Comparison of ENCODE assay signal across 17 cellular contexts in genomic region chr6:10237284-10238043, GRCh38.
DNase-seq lines count a peak whose midpoint lies in the region; ATAC-seq and TF ChIP-seq lines count a peak whose summit lies in the region.
"Had no signal": no experiment of that assay in that cellular context is flagged by ENCODE, and none has a peak within 500 bp of the region (broad histone marks: within the 10 kb centered on the region; RNA-seq: fewer than 3 reads in every experiment).

No MANE protein-coding gene starts in this region.

- DNase-seq in A172 (ENCODE audit: low spot score), result peak; percentile 93
- peak; percentile 86 for DNase-seq in HFFc6
- peak; percentile 23 to 58 for DNase-seq in SJSA1 (ENCODE audit: low read depth in 1 of 2, low spot score in 2 of 2)
- peak; percentile 47 for DNase-seq in iris pigment epithelial cell (ENCODE audit: low read depth)
- no peak for DNase-seq in endodermal cell
- DNase-seq in Kasumi-1 (lab: John Stamatoyannopoulos, UW), result no peak
- DNase-seq: anterior cingulate cortex, NCI-H2029, SHP77 had no signal

- 87 to 88% methylated on average over 6 to 9 of the region's 10 CpGs for WGBS in endodermal cell (ENCODE audit: insufficient coverage in 1 of 2, insufficient read length in 1 of 2), 2 experiments

- no peaks in the 10 kb centered on the region for H3K27me3 ChIP-seq in SJSA1 (replicated peaks)
- no peaks in the 10 kb centered on the region for H3K27me3 ChIP-seq in endodermal cell (ENCODE audit: control insufficient read depth, insufficient read depth, low read length, poor library complexity, severe bottlenecking)
- H3K27me3 ChIP-seq: neural progenitor cell, vagina had no signal

- no peak overlapping the region for H3K4me3 ChIP-seq in SJSA1
- no peak overlapping the region for H3K4me3 ChIP-seq in endodermal cell (ENCODE audit: low read length)
- H3K4me3 ChIP-seq: HAP-1, neural progenitor cell, vagina had no signal

- no peaks in the 10 kb centered on the region for H3K36me3 ChIP-seq in SJSA1
- no peaks in the 10 kb centered on the region for H3K36me3 ChIP-seq in endodermal cell (ENCODE audit: control insufficient read depth, insufficient read depth, low read length)
- H3K36me3 ChIP-seq: HAP-1, neural progenitor cell, vagina had no signal

- ATAC-seq in GM21390 (IDR thresholded peaks at IDR 0.05; ENCODE audit: unreplicated experiment) (no peak), GM18502 (IDR thresholded peaks at IDR 0.05; ENCODE audit: poor library complexity, unreplicated experiment) (no peak)
- ATAC-seq: stimulated activated memory B cell treated with anti-CD40 and anti-IgM and Interleukin-4, amounts not matched to agents 10 μg/mL and 1 μg/mL and 100 μg/mL, for 72 hours had no signal

- TF ChIP-seq CTCF in HFFc6 (IDR thresholded peaks at IDR 0.05) (no peak), endodermal cell (conservative IDR thresholded peaks at IDR 0.05) (no peak)

- H3K4me1 Mint-ChIP-seq in HFFc6 (ENCODE audit: low read depth), result peaks cover 18% of the 10 kb centered on the region
- H3K4me1 Mint-ChIP-seq in endodermal cell, result no peaks in the 10 kb centered on the region
- H3K4me1 Mint-ChIP-seq: stimulated activated memory B cell treated with anti-CD40 and anti-IgM and Interleukin-4, amounts not matched to agents 10 μg/mL and 1 μg/mL and 100 μg/mL, for 72 hours had no signal

- H3K4me1 ChIP-seq in SJSA1 (replicated peaks), result peaks cover 5% of the 10 kb centered on the region
- no peaks in the 10 kb centered on the region for H3K4me1 ChIP-seq in endodermal cell (ENCODE audit: control insufficient read depth, insufficient read depth, low read length)
- H3K4me1 ChIP-seq: HAP-1, vagina had no signal

- H3K27ac ChIP-seq in SJSA1, result no peak overlapping the region
- no peak overlapping the region for H3K27ac ChIP-seq in endodermal cell (ENCODE audit: low read depth, low read length)
- H3K27ac ChIP-seq: neural progenitor cell, vagina had no signal

- H3K9me3 Mint-ChIP-seq in HFFc6 (no peaks in the 10 kb centered on the region), endodermal cell (no peaks in the 10 kb centered on the region)
- H3K9me3 Mint-ChIP-seq: activated T-helper 2 cell treated with anti-CD3 and anti-CD28 coated beads, Interferon-gamma antibody, Interleukin-2, Interleukin-4, amounts not matched to agents 10 μg/mL and 5 μg/mL and 100 μg/mL, durations not matched to agents 14 hours and 24 hours and 36 hours; dendritic cell treated with granulocyte-macrophage colony-stimulating factor and Interleukin-4, amounts not matched to agents 40 ng/mL and 50 ng/mL, for 4 days; neural progenitor cell; stimulated activated memory B cell treated with anti-CD40 and anti-IgM and Interleukin-4, amounts not matched to agents 10 μg/mL and 1 μg/mL and 100 μg/mL, for 72 hours had no signal

- H3K4me3 Mint-ChIP-seq in HFFc6 (peak overlapping the region; percentile 20), endodermal cell (no peak overlapping the region)
- H3K4me3 Mint-ChIP-seq: dendritic cell treated with granulocyte-macrophage colony-stimulating factor and Interleukin-4, amounts not matched to agents 40 ng/mL and 50 ng/mL, for 4 days; neural progenitor cell; stimulated activated memory B cell treated with anti-CD40 and anti-IgM and Interleukin-4, amounts not matched to agents 10 μg/mL and 1 μg/mL and 100 μg/mL, for 72 hours had no signal

- H3K27ac Mint-ChIP-seq in HFFc6 (peak overlapping the region; percentile 55), endodermal cell (no peak overlapping the region)
- H3K27ac Mint-ChIP-seq: activated T-helper 2 cell treated with anti-CD3 and anti-CD28 coated beads, Interferon-gamma antibody, Interleukin-2, Interleukin-4, amounts not matched to agents 10 μg/mL and 5 μg/mL and 100 μg/mL, durations not matched to agents 14 hours and 24 hours and 36 hours; dendritic cell treated with granulocyte-macrophage colony-stimulating factor and Interleukin-4, amounts not matched to agents 40 ng/mL and 50 ng/mL, for 4 days; neural progenitor cell; stimulated activated memory B cell treated with anti-CD40 and anti-IgM and Interleukin-4, amounts not matched to agents 10 μg/mL and 1 μg/mL and 100 μg/mL, for 72 hours had no signal

- H3K36me3 Mint-ChIP-seq in HFFc6 (ENCODE audit: low read depth), result no peaks in the 10 kb centered on the region
- H3K36me3 Mint-ChIP-seq in endodermal cell (ENCODE audit: low read depth), result no peaks in the 10 kb centered on the region
- H3K36me3 Mint-ChIP-seq: neural progenitor cell; stimulated activated memory B cell treated with anti-CD40 and anti-IgM and Interleukin-4, amounts not matched to agents 10 μg/mL and 1 μg/mL and 100 μg/mL, for 72 hours had no signal

- no peak overlapping the region for H3K9ac ChIP-seq in endodermal cell (ENCODE audit: extremely low read depth, low read length, poor library complexity, severe bottlenecking)
- H3K9ac ChIP-seq: neural progenitor cell had no signal

- H3K27me3 Mint-ChIP-seq in HFFc6 (ENCODE audit: insufficient read depth), result peaks cover 4% of the 10 kb centered on the region
- peaks cover 1% of the 10 kb centered on the region for H3K27me3 Mint-ChIP-seq in endodermal cell (ENCODE audit: insufficient read depth)
- H3K27me3 Mint-ChIP-seq: stimulated activated memory B cell treated with anti-CD40 and anti-IgM and Interleukin-4, amounts not matched to agents 10 μg/mL and 1 μg/mL and 100 μg/mL, for 72 hours had no signal

- no peaks in the 10 kb centered on the region for H3K9me3 ChIP-seq in SJSA1 (replicated peaks)
- H3K9me3 ChIP-seq in endodermal cell (ENCODE audit: control insufficient read depth, low read length), result no peaks in the 10 kb centered on the region
- H3K9me3 ChIP-seq: HAP-1, vagina had no signal

Comparison
In these comparisons a context has a peak if more than half of its experiments do, and no peak if none do; other contexts are left out.
1. DNase-seq: peak in A172 (single experiment), HFFc6 (single experiment), SJSA1 (2 of 2) and iris pigment epithelial cell (single experiment); none in endodermal cell (single experiment) and Kasumi-1 (0 of 2).